Comparison of ENCODE assay signal across 1 cellular context in the genomic region with DNA sequence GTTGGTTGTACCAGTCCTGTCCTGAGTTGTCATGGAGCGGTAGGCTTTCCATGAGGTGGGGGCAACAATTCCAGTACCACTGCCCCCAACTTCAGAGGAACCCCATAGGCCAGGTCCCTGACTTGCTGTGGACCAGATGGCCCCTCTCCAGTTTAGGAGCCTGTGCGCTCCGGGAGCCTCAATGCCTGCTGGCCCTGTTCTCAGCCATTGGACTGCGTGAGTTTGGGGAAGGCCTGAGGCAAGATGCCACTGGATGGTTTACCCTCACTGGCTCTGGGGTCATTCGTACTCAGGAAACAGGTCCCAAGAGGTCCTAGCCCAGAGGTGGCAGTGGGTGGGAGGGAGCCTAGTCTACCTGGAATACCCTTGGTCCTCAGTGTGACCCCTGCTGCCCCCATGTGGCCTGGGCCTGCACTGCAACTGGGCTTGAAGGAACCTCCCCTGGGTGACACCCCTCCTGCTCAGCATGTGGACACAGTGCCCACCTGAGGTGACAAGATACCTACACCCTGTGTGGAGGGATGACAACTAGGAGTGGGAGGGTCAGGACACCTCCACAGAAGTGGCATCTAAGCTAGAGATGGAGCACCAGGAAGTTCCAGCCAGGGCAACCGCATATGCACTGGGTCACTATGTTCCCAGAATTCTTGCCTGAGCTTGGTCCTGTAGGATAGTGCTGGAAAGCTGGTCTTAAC.
TF ChIP-seq lines count a peak whose summit lies in the region.

No MANE protein-coding gene starts in this region.

TF ChIP-seq in GM12878, 131 proteins besides CTCF, POLR2A, EP300 and RAD21 (continues in another document):
- TF ChIP-seq SIX5 (IDR thresholded peaks at IDR 0.05; ENCODE audit: low read depth, low read length, severe bottlenecking) (no peak), POU2F2 (IDR thresholded peaks at IDR 0.05; ENCODE audit: borderline replicate concordance, low read depth, low read length) (no peak), EED (IDR thresholded peaks at IDR 0.05; ENCODE audit: low read depth) (no peak), HDGF (IDR thresholded peaks at IDR 0.05) (peak; percentile 86), BRCA1 (IDR thresholded peaks at IDR 0.05; ENCODE audit: low read depth, low read length) (no peak), TBL1XR1 (IDR thresholded peaks at IDR 0.05; ENCODE audit: low read depth, low read length) (no peak), FOXM1 (IDR thresholded peaks at IDR 0.05; ENCODE audit: low read depth, low read length) (no peak), ZNF274 (IDR thresholded peaks at IDR 0.05; ENCODE audit: insufficient read depth, insufficient read length) (no peak), CREM (IDR thresholded peaks at IDR 0.05; ENCODE audit: low read depth) (no peak), BHLHE40 (IDR thresholded peaks at IDR 0.05; ENCODE audit: borderline replicate concordance in 1 of 2, low read depth in 2 of 2, low read length in 1 of 2) (no peak), SMAD5 (IDR thresholded peaks at IDR 0.05; ENCODE audit: low read depth) (no peak), SMARCA5 (IDR thresholded peaks at IDR 0.05) (peak; percentile 78), EGR1 (IDR thresholded peaks at IDR 0.05; ENCODE audit: borderline replicate concordance in 1 of 2, low read depth in 2 of 2, low read length in 2 of 2) (no peak), CBX5 (IDR thresholded peaks at IDR 0.05; ENCODE audit: low read depth) (no peak), NBN (IDR thresholded peaks at IDR 0.05) (no peak), CEBPB (IDR thresholded peaks at IDR 0.05; ENCODE audit: borderline replicate concordance in 1 of 2, low read depth in 2 of 2, low read length in 2 of 2) (no peak), WRNIP1 (IDR thresholded peaks at IDR 0.05; ENCODE audit: borderline replicate concordance, low read depth, low read length) (no peak), CHD4 (IDR thresholded peaks at IDR 0.05) (no peak), KAT2A (conservative IDR thresholded peaks at IDR 0.05; ENCODE audit: control insufficient read depth, low read depth, low read length) (no peak), HCFC1 (IDR thresholded peaks at IDR 0.05; ENCODE audit: low read length) (no peak), NRF1 (conservative IDR thresholded peaks at IDR 0.05; ENCODE audit: low read depth, low read length) (no peak), RB1 (IDR thresholded peaks at IDR 0.05; ENCODE audit: borderline replicate concordance) (peak; percentile 39; the same call in 1 of the 2 replicates), HDAC2 (IDR thresholded peaks at IDR 0.05) (no peak), TARDBP (IDR thresholded peaks at IDR 0.05; ENCODE audit: borderline replicate concordance) (no peak), MYB (IDR thresholded peaks at IDR 0.05; ENCODE audit: borderline replicate concordance, low read depth, low read length) (no peak), ASH2L (IDR thresholded peaks at IDR 0.05; ENCODE audit: borderline replicate concordance, low read depth) (no peak), LARP7 (IDR thresholded peaks at IDR 0.05) (peak; percentile 26; the same call in 1 of the 2 replicates), TCF3 (IDR thresholded peaks at IDR 0.05; ENCODE audit: borderline replicate concordance, insufficient read depth, low read depth, low read length) (no peak), FOS (IDR thresholded peaks at IDR 0.05; ENCODE audit: borderline replicate concordance, extremely low read depth, insufficient read length) (no peak), MEF2B (IDR thresholded peaks at IDR 0.05; ENCODE audit: partially characterized antibody, poor library complexity, severe bottlenecking) (no peak), RELA (IDR thresholded peaks at IDR 0.05; ENCODE audit: borderline replicate concordance, partially characterized antibody) (no peak), CHD1 (IDR thresholded peaks at IDR 0.05; ENCODE audit: low read depth, low read length) (no peak), MTA3 (IDR thresholded peaks at IDR 0.05; ENCODE audit: borderline replicate concordance, low read length) (no peak)
- TF ChIP-seq, protein P1, sequence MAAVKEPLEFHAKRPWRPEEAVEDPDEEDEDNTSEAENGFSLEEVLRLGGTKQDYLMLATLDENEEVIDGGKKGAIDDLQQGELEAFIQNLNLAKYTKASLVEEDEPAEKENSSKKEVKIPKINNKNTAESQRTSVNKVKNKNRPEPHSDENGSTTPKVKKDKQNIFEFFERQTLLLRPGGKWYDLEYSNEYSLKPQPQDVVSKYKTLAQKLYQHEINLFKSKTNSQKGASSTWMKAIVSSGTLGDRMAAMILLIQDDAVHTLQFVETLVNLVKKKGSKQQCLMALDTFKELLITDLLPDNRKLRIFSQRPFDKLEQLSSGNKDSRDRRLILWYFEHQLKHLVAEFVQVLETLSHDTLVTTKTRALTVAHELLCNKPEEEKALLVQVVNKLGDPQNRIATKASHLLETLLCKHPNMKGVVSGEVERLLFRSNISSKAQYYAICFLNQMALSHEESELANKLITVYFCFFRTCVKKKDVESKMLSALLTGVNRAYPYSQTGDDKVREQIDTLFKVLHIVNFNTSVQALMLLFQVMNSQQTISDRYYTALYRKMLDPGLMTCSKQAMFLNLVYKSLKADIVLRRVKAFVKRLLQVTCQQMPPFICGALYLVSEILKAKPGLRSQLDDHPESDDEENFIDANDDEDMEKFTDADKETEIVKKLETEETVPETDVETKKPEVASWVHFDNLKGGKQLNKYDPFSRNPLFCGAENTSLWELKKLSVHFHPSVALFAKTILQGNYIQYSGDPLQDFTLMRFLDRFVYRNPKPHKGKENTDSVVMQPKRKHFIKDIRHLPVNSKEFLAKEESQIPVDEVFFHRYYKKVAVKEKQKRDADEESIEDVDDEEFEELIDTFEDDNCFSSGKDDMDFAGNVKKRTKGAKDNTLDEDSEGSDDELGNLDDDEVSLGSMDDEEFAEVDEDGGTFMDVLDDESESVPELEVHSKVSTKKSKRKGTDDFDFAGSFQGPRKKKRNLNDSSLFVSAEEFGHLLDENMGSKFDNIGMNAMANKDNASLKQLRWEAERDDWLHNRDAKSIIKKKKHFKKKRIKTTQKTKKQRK (IDR thresholded peaks at IDR 0.05; ENCODE audit: low read depth, low read length): no peak
- TF ChIP-seq, protein P2, sequence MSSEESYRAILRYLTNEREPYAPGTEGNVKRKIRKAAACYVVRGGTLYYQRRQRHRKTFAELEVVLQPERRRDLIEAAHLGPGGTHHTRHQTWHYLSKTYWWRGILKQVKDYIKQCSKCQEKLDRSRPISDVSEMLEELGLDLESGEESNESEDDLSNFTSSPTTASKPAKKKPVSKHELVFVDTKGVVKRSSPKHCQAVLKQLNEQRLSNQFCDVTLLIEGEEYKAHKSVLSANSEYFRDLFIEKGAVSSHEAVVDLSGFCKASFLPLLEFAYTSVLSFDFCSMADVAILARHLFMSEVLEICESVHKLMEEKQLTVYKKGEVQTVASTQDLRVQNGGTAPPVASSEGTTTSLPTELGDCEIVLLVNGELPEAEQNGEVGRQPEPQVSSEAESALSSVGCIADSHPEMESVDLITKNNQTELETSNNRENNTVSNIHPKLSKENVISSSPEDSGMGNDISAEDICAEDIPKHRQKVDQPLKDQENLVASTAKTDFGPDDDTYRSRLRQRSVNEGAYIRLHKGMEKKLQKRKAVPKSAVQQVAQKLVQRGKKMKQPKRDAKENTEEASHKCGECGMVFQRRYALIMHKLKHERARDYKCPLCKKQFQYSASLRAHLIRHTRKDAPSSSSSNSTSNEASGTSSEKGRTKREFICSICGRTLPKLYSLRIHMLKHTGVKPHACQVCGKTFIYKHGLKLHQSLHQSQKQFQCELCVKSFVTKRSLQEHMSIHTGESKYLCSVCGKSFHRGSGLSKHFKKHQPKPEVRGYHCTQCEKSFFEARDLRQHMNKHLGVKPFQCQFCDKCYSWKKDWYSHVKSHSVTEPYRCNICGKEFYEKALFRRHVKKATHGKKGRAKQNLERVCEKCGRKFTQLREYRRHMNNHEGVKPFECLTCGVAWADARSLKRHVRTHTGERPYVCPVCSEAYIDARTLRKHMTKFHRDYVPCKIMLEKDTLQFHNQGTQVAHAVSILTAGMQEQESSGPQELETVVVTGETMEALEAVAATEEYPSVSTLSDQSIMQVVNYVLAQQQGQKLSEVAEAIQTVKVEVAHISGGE (CRISPR knock-in tag; IDR thresholded peaks at IDR 0.05): no peak
- TF ChIP-seq, protein P3, sequence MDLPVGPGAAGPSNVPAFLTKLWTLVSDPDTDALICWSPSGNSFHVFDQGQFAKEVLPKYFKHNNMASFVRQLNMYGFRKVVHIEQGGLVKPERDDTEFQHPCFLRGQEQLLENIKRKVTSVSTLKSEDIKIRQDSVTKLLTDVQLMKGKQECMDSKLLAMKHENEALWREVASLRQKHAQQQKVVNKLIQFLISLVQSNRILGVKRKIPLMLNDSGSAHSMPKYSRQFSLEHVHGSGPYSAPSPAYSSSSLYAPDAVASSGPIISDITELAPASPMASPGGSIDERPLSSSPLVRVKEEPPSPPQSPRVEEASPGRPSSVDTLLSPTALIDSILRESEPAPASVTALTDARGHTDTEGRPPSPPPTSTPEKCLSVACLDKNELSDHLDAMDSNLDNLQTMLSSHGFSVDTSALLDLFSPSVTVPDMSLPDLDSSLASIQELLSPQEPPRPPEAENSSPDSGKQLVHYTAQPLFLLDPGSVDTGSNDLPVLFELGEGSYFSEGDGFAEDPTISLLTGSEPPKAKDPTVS (IDR thresholded peaks at IDR 0.05; ENCODE audit: low read depth, low read length): no peak
- TF ChIP-seq, protein P4, sequence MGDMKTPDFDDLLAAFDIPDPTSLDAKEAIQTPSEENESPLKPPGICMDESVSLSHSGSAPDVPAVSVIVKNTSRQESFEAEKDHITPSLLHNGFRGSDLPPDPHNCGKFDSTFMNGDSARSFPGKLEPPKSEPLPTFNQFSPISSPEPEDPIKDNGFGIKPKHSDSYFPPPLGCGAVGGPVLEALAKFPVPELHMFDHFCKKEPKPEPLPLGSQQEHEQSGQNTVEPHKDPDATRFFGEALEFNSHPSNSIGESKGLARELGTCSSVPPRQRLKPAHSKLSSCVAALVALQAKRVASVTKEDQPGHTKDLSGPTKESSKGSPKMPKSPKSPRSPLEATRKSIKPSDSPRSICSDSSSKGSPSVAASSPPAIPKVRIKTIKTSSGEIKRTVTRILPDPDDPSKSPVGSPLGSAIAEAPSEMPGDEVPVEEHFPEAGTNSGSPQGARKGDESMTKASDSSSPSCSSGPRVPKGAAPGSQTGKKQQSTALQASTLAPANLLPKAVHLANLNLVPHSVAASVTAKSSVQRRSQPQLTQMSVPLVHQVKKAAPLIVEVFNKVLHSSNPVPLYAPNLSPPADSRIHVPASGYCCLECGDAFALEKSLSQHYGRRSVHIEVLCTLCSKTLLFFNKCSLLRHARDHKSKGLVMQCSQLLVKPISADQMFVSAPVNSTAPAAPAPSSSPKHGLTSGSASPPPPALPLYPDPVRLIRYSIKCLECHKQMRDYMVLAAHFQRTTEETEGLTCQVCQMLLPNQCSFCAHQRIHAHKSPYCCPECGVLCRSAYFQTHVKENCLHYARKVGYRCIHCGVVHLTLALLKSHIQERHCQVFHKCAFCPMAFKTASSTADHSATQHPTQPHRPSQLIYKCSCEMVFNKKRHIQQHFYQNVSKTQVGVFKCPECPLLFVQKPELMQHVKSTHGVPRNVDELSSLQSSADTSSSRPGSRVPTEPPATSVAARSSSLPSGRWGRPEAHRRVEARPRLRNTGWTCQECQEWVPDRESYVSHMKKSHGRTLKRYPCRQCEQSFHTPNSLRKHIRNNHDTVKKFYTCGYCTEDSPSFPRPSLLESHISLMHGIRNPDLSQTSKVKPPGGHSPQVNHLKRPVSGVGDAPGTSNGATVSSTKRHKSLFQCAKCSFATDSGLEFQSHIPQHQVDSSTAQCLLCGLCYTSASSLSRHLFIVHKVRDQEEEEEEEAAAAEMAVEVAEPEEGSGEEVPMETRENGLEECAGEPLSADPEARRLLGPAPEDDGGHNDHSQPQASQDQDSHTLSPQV (IDR thresholded peaks at IDR 0.05): no peak
- TF ChIP-seq, protein P5, sequence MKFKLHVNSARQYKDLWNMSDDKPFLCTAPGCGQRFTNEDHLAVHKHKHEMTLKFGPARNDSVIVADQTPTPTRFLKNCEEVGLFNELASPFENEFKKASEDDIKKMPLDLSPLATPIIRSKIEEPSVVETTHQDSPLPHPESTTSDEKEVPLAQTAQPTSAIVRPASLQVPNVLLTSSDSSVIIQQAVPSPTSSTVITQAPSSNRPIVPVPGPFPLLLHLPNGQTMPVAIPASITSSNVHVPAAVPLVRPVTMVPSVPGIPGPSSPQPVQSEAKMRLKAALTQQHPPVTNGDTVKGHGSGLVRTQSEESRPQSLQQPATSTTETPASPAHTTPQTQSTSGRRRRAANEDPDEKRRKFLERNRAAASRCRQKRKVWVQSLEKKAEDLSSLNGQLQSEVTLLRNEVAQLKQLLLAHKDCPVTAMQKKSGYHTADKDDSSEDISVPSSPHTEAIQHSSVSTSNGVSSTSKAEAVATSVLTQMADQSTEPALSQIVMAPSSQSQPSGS (IDR thresholded peaks at IDR 0.05; ENCODE audit: low read length): no peak
- TF ChIP-seq, protein P6, sequence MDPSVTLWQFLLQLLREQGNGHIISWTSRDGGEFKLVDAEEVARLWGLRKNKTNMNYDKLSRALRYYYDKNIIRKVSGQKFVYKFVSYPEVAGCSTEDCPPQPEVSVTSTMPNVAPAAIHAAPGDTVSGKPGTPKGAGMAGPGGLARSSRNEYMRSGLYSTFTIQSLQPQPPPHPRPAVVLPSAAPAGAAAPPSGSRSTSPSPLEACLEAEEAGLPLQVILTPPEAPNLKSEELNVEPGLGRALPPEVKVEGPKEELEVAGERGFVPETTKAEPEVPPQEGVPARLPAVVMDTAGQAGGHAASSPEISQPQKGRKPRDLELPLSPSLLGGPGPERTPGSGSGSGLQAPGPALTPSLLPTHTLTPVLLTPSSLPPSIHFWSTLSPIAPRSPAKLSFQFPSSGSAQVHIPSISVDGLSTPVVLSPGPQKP (IDR thresholded peaks at IDR 0.05; ENCODE audit: low read depth, low read length): no peak
- TF ChIP-seq, protein P7, sequence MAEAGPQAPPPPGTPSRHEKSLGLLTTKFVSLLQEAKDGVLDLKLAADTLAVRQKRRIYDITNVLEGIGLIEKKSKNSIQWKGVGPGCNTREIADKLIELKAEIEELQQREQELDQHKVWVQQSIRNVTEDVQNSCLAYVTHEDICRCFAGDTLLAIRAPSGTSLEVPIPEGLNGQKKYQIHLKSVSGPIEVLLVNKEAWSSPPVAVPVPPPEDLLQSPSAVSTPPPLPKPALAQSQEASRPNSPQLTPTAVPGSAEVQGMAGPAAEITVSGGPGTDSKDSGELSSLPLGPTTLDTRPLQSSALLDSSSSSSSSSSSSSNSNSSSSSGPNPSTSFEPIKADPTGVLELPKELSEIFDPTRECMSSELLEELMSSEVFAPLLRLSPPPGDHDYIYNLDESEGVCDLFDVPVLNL (IDR thresholded peaks at IDR 0.05; ENCODE audit: low read depth, low read length): no peak
